Comparison of ENCODE assay signal across 9 cellular contexts in genomic region chr1:23118957-23119792, GRCh38. TPM values are rescaled to one million over a fixed set of nuclear protein-coding genes. Genes with fewer than 3 reads are reported as not detected.
DNase-seq lines count a peak whose midpoint lies in the region; ATAC-seq, FAIRE-seq and TF ChIP-seq lines count a peak whose summit lies in the region.
"Had no signal": no experiment of that assay in that cellular context is flagged by ENCODE, and none has a peak within 500 bp of the region (broad histone marks: within the 10 kb centered on the region; RNA-seq: fewer than 3 reads in every experiment).

No MANE protein-coding gene starts in this region.

- CTCF ChIA-PET in CD4-positive, alpha-beta T cell (lab: Charles Lee) = interaction anchor here (0.6 to 3.5 kb wide), 11 partner anchors 8 to 66 kb away, joined by 3 to 20 read pairs (median 3); partner anchors contain the start of gene LUZP1

- POLR2A ChIA-PET in CD4-positive, alpha-beta T cell (lab: Charles Lee) = interaction anchor here (0.6 to 2.0 kb wide), 9 partner anchors 8 to 65 kb away, joined by 3 to 18 read pairs (median 4); partner anchors contain the start of gene LUZP1

- peak in 9 of 10 experiments; percentile 12 to 46 (median 25) for DNase-seq in CD4-positive, alpha-beta T cell
- DNase-seq in OCI-M1 (lab: John Stamatoyannopoulos, UW) (peak; percentile 89), astrocyte (ENCODE audit: low read depth) (no peak), mucosa of descending colon (peak in 1 of 3 donors; percentile 40), kidney glomerular epithelial cell (lab: John Stamatoyannopoulos, UW) (no peak), NCI-H345 treated with DMSO at 0.1 percent for 48 hours (lab: John Stamatoyannopoulos, UW; ENCODE audit: unreplicated experiment) (no peak)

- peaks cover 75% of the 10 kb centered on the region for H3K4me1 Mint-ChIP-seq in CD4-positive, alpha-beta T cell (ENCODE audit: low read depth)
- H3K4me1 Mint-ChIP-seq in astrocyte (ENCODE audit: low read depth, unreplicated experiment) = peaks cover 48% of the 10 kb centered on the region

- H3K4me1 ChIP-seq in astrocyte (ENCODE audit: insufficient read depth, low read length) (peaks cover 20% of the 10 kb centered on the region), mucosa of descending colon (ENCODE audit: low read depth) (peaks cover 57% of the 10 kb centered on the region)

- H3K79me2 ChIP-seq in astrocyte (ENCODE audit: insufficient read depth, low read length) = peaks cover 97% of the 10 kb centered on the region

- peak; percentile 83 for ATAC-seq in CD4-positive, alpha-beta T cell (ENCODE audit: poor library complexity)
- ATAC-seq in mucosa of descending colon (peak; percentile 61), HG02885 (IDR thresholded peaks at IDR 0.05; ENCODE audit: poor library complexity, unreplicated experiment) (no peak), GM21526 (IDR thresholded peaks at IDR 0.05; ENCODE audit: low FRiP score, unreplicated experiment) (no peak)

- no peak overlapping the region for H3K4me3 ChIP-seq in astrocyte (ENCODE audit: insufficient read depth, low read depth, low read length)
- H3K4me3 ChIP-seq in mucosa of descending colon = no peak overlapping the region

- peak overlapping the region; percentile 31 for H3K27ac ChIP-seq in CD4-positive, alpha-beta T cell (ENCODE audit: low read depth, low read length)
- no peak overlapping the region for H3K27ac ChIP-seq in astrocyte (ENCODE audit: low read depth, low read length)

- H3K27me3 ChIP-seq in CD4-positive, alpha-beta T cell (ENCODE audit: control insufficient read depth, insufficient read depth, low read length) = no peaks in the 10 kb centered on the region
- H3K27me3 ChIP-seq in astrocyte (ENCODE audit: insufficient read depth, low read length) = no peaks in the 10 kb centered on the region

- intact Hi-C loops in CD4-positive, alpha-beta T cell (cut with DNase I, micrococcal nuclease) = loop anchor here in 1 of 2 experiments (5.0 kb wide), 1 partner anchor 48 kb away; the partner anchor contains the start of gene LUZP1
- intact Hi-C loops in mucosa of descending colon (cut with DNase I, micrococcal nuclease) = no loop called here

- H3K36me3 ChIP-seq in astrocyte (ENCODE audit: insufficient read depth, low read length) = no peaks in the 10 kb centered on the region
- H3K36me3 ChIP-seq in mucosa of descending colon (ENCODE audit: low read depth) = no peaks in the 10 kb centered on the region

- no peaks in the 10 kb centered on the region for H3K9me3 Mint-ChIP-seq in CD4-positive, alpha-beta T cell
- no peaks in the 10 kb centered on the region for H3K9me3 Mint-ChIP-seq in astrocyte (ENCODE audit: unreplicated experiment)

- no peaks in the 10 kb centered on the region for H3K27me3 Mint-ChIP-seq in CD4-positive, alpha-beta T cell
- H3K27me3 Mint-ChIP-seq in astrocyte (ENCODE audit: low read depth, unreplicated experiment) = no peaks in the 10 kb centered on the region

- H3K27ac Mint-ChIP-seq in CD4-positive, alpha-beta T cell = peak overlapping the region; percentile 66
- peak overlapping the region; percentile 34 for H3K27ac Mint-ChIP-seq in astrocyte (ENCODE audit: unreplicated experiment)

- no peak for TF ChIP-seq CTCF in CD4-positive, alpha-beta T cell (IDR thresholded peaks at IDR 0.05)
- TF ChIP-seq CTCF in astrocyte (IDR thresholded peaks at IDR 0.05; ENCODE audit: insufficient read depth, low read depth, low read length) (no peak), mucosa of descending colon (IDR thresholded peaks at IDR 0.05) (no peak)

- H3K9me3 ChIP-seq in CD4-positive, alpha-beta T cell (ENCODE audit: control insufficient read depth, low read length) = no peaks in the 10 kb centered on the region
- no peaks in the 10 kb centered on the region for H3K9me3 ChIP-seq in astrocyte (ENCODE audit: insufficient read depth, low read depth, low read length)
- no peaks in the 10 kb centered on the region for H3K9me3 ChIP-seq in mucosa of descending colon

- H3K36me3 Mint-ChIP-seq in CD4-positive, alpha-beta T cell (ENCODE audit: low read depth) = no peaks in the 10 kb centered on the region
- no peaks in the 10 kb centered on the region for H3K36me3 Mint-ChIP-seq in astrocyte (ENCODE audit: low read depth, unreplicated experiment)

- H3K4me3 Mint-ChIP-seq in CD4-positive, alpha-beta T cell = peak overlapping the region; percentile 31
- no peak overlapping the region for H3K4me3 Mint-ChIP-seq in astrocyte (ENCODE audit: unreplicated experiment)

- H4K20me1 ChIP-seq in astrocyte (ENCODE audit: insufficient read depth, low read length) = peaks cover 86% of the 10 kb centered on the region

- H2AFZ ChIP-seq in astrocyte (ENCODE audit: low read depth, low read length) = no peak overlapping the region

- no peak for FAIRE-seq in astrocyte (lab: Jason Lieb, UNC)
- FAIRE-seq: HTR-8/SVneo had no signal

- H3K9ac ChIP-seq in astrocyte (ENCODE audit: low read length) = no peak overlapping the region

- peak overlapping the region; percentile 12 for H3K4me2 ChIP-seq in astrocyte (ENCODE audit: low read length)

RNA-seq across cellular contexts. Expression of gene LUZP1, which starts 49.5 kb away (rescaled TPM):
- total RNA-seq in CD4-positive, alpha-beta T cell = 10 to 100 TPM; 20.1 to 23.7 TPM
- total RNA-seq in astrocyte (77.1 and 82.2 TPM in 2 replicates), mucosa of descending colon (10 to 100 TPM; 48.4 to 57.7 (median 52.0) TPM)

Comparison
In these comparisons a context has a peak if more than half of its experiments do, and no peak if none do; other contexts are left out.
1. ATAC-seq: peak in CD4-positive, alpha-beta T cell (single experiment) and mucosa of descending colon (single experiment); none in HG02885 (single experiment) and GM21526 (single experiment).
2. DNase-seq: peak in CD4-positive, alpha-beta T cell (9 of 10) and OCI-M1 (single experiment); none in astrocyte (single experiment), kidney glomerular epithelial cell (single experiment) and NCI-H345 treated with DMSO at 0.1 percent for 48 hours (single experiment).